12 cellular contexts compared by ENCODE assay signal in the genomic region with DNA sequence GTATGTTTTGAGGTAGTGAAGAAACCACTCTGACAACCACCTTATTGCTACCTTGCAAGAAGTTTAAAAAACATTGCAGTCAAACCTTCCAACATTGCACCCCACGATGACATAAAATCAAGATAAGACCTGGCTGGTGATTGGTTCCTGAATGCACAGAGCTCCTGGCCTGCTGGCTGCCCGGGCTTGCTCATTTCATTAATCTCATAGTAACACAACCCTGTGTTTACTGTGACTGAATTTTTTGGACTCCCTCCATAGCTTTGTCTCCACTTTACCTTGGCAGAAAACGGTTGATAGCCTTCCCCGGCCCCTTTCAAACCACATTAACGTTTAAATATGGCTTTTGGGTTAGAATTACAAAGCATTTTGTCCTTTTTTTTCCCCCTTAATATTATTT. TPM values are rescaled to one million over a fixed set of nuclear protein-coding genes. Genes with fewer than 3 reads are reported as not detected.
A peak's percentile ranks its signal among the peaks of the same experiment; 100 is the strongest.
DNase-seq lines count a peak whose midpoint lies in the region; ATAC-seq and TF ChIP-seq lines count a peak whose summit lies in the region.
"Had no signal": no experiment of that assay in that cellular context is flagged by ENCODE, and none has a peak within 500 bp of the region (broad histone marks: within the 10 kb centered on the region; RNA-seq: fewer than 3 reads in every experiment).

No MANE protein-coding gene starts in this region.

- TF ChIP-seq RAD21 in Ishikawa (IDR thresholded peaks at IDR 0.05; ENCODE audit: low read depth), result no peak

- intact Hi-C loops in Right ventricle myocardium superior (cut with DNase I) (no loop called here), gastrocnemius medialis (cut with DNase I; ENCODE audit: low total_unique reads) (no loop called here)

- H3K9me3 ChIP-seq in SJCRH30 (replicated peaks) (no peaks in the 10 kb centered on the region), gastrocnemius medialis (no peaks in the 10 kb centered on the region)

- no peak for TF ChIP-seq POLR2A in gastrocnemius medialis (IDR thresholded peaks at IDR 0.05)

- H3K36me3 ChIP-seq in SJCRH30, result no peaks in the 10 kb centered on the region
- H3K36me3 ChIP-seq in gastrocnemius medialis, result no peaks in the 10 kb centered on the region

- peaks cover 24% of the 10 kb centered on the region for H3K4me1 ChIP-seq in SJCRH30
- peaks cover 15 to 39% of the 10 kb centered on the region in 2 donors for H3K4me1 ChIP-seq in gastrocnemius medialis

- H3K27ac ChIP-seq in SJCRH30 (no peak overlapping the region), gastrocnemius medialis (peak overlapping the region in 2 of 4 donors; percentile 54 to 74)

- in situ Hi-C loops in gastrocnemius medialis (cut with MboI; ENCODE audit: low sequenced_read_pairs in 4 of 4), result no loop called here

- TF ChIP-seq CTCF in gastrocnemius medialis (IDR thresholded peaks at IDR 0.05 in 4 of 5, conservative IDR thresholded peaks at IDR 0.05 in 1 of 5), result no peak

- ATAC-seq in Right ventricle myocardium superior (ENCODE audit: poor library complexity) (peak; percentile 81), gastrocnemius medialis (peak; percentile 63 to 80), GM19455 (IDR thresholded peaks at IDR 0.05; ENCODE audit: unreplicated experiment) (no peak)

- peak; percentile 32 to 34 for DNase-seq in SJCRH30
- DNase-seq in Right ventricle myocardium superior, result peak; percentile 71
- peak; percentile 45 to 50 for DNase-seq in gastrocnemius medialis
- DNase-seq in medulla oblongata (ENCODE audit: extremely low spot score), result no peak
- no peak for DNase-seq in NCI-H526 treated with DMSO at 0.1 percent for 48 hours (lab: John Stamatoyannopoulos, UW)
- no peak for DNase-seq in mesenteric fat pad (ENCODE audit: low spot score)
- DNase-seq: anterior cingulate cortex; NCI-H187; stimulated activated naive CD4-positive, alpha-beta T cell; SW 1271 had no signal

- H3K4me3 ChIP-seq in SJCRH30, result no peak overlapping the region
- no peak overlapping the region for H3K4me3 ChIP-seq in gastrocnemius medialis

- H3K27me3 ChIP-seq in SJCRH30 (no peaks in the 10 kb centered on the region), gastrocnemius medialis (no peaks in the 10 kb centered on the region)

- TF ChIP-seq EP300 in Ishikawa (IDR thresholded peaks at IDR 0.05; ENCODE audit: borderline replicate concordance), result no peak; the same call in 1 of the 2 replicates

TF ChIP-seq in Ishikawa, 13 proteins besides CTCF, POLR2A, EP300 and RAD21:
- TF ChIP-seq, protein P1, sequence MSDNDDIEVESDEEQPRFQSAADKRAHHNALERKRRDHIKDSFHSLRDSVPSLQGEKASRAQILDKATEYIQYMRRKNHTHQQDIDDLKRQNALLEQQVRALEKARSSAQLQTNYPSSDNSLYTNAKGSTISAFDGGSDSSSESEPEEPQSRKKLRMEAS (IDR thresholded peaks at IDR 0.05), result no peak
- TF ChIP-seq NFIC (IDR thresholded peaks at IDR 0.05), result 0 out of 2 replicates have a peak, but pooled peaks have one; percentile 24
TF ChIP-seq in Ishikawa: peak in this region for 1.

RNA-seq across cellular contexts. Expression of a gene that starts 27.5 kb away (rescaled TPM):
- not detected in 2 replicates for total RNA-seq in SJCRH30 (2014; rRNA removed; shearing (Covaris generic))
- 0.08 TPM for total RNA-seq in Right ventricle myocardium superior
- total RNA-seq in gastrocnemius medialis, result under 1 TPM in 1 of 4 donors, not detected in 3; 0.20 TPM
- total RNA-seq in mesenteric fat pad, result 0.19 TPM

Comparison
In these comparisons a context has a peak if more than half of its experiments do, and no peak if none do; other contexts are left out.
1. DNase-seq: peak in SJCRH30 (2 of 2), Right ventricle myocardium superior (single experiment) and gastrocnemius medialis (2 of 2); none in medulla oblongata (single experiment), NCI-H526 treated with DMSO at 0.1 percent for 48 hours (single experiment) and mesenteric fat pad (single experiment).